1 cellular context compared by ENCODE assay signal in the genomic region with DNA sequence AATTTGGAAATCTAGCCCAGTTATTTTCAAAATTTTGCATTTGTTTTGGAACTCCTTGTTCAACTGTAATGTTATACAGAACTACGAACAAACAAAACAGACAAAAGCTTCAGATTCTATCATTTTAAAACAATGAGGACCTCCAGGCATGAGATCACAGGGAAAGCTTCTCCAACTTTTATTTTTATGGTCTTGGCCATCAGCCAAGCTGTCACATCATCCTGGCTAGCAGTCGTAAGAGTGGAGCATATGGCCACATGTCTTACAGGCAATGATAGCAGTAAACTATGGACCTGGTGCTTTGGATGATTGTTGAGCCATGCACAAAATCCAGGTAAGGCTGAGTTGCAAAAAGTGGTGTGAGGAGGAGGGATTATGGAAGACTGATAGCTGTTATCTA.
A peak's percentile ranks its signal among the peaks of the same experiment; 100 is the strongest.
TF ChIP-seq lines count a peak whose summit lies in the region.

No MANE protein-coding gene starts in this region.

TF ChIP-seq in K562, 482 proteins besides CTCF, POLR2A, EP300 and RAD21:
- TF ChIP-seq NFIC (IDR thresholded peaks at IDR 0.05) = 0 out of 2 replicates have a peak, but pooled peaks have one; percentile 22
- no peak for TF ChIP-seq DMBX1 (CRISPR knock-in tag; IDR thresholded peaks at IDR 0.05; ENCODE audit: borderline replicate concordance)
- no peak for TF ChIP-seq NFRKB (IDR thresholded peaks at IDR 0.05; ENCODE audit: low read depth)
